Comparison of ENCODE assay signal across 9 cellular contexts in genomic region chr19:18157465-18158063, GRCh38. TPM values are rescaled to one million over a fixed set of nuclear protein-coding genes. Genes with fewer than 3 reads are reported as not detected.
DNase-seq lines count a peak whose midpoint lies in the region; ATAC-seq and TF ChIP-seq lines count a peak whose summit lies in the region.
"Had no signal": no experiment of that assay in that cellular context is flagged by ENCODE, and none has a peak within 500 bp of the region (broad histone marks: within the 10 kb centered on the region; RNA-seq: fewer than 3 reads in every experiment).

No MANE protein-coding gene starts in this region.

- peaks cover 11 to 31% of the 10 kb centered on the region in 2 donors for H3K4me1 Mint-ChIP-seq in natural killer cell

- H3K36me3 ChIP-seq in endocrine pancreas (ENCODE audit: control insufficient read depth, insufficient read depth, low read length) (no peaks in the 10 kb centered on the region), MM.1S (replicated peaks; ENCODE audit: insufficient read depth, low read length) (no peaks in the 10 kb centered on the region)

- H3K27ac ChIP-seq in MM.1S (ENCODE audit: low read length) = no peak overlapping the region
- H3K27ac ChIP-seq: SK-N-MC had no signal

- DNase-seq in G401 (ENCODE audit: low spot score) (peak; percentile 41), NCI-H510A (lab: John Stamatoyannopoulos, UW) (peak; percentile 88), pons (ENCODE audit: low spot score) (peak; percentile 80), natural killer cell (no peak), MM.1S (no peak)
- no peak for DNase-seq in activated CD4-positive, alpha-beta T cell treated with anti-CD3 and anti-CD28 coated beads for 48 hours

- peaks cover 14% of the 10 kb centered on the region; the same call in 1 of the 2 replicates for H3K79me2 ChIP-seq in MM.1S (ENCODE audit: low read length)

- H3K4me1 ChIP-seq in endocrine pancreas (ENCODE audit: control insufficient read depth, insufficient read depth, low read length) (no peaks in the 10 kb centered on the region), MM.1S (ENCODE audit: low read length) (peaks cover 4% of the 10 kb centered on the region)

- no peak overlapping the region for H2AFZ ChIP-seq in MM.1S (ENCODE audit: low read length)

- H3K4me3 Mint-ChIP-seq in natural killer cell = no peak overlapping the region

- H3K4me3 ChIP-seq in endocrine pancreas (ENCODE audit: control insufficient read depth, insufficient read depth, low read length) (no peak overlapping the region), MM.1S (ENCODE audit: low read length) (no peak overlapping the region)
- H3K4me3 ChIP-seq: SK-N-MC had no signal

- no peak for ATAC-seq in natural killer cell
- no peak for ATAC-seq in HG02623 (IDR thresholded peaks at IDR 0.05; ENCODE audit: unreplicated experiment)

- TF ChIP-seq CTCF in natural killer cell (IDR thresholded peaks at IDR 0.05) (no peak), MM.1S (IDR thresholded peaks at IDR 0.05; ENCODE audit: low read length) (no peak)

- peaks cover 8% of the 10 kb centered on the region for H3F3A ChIP-seq in MM.1S (ENCODE audit: insufficient read depth, low read length)

- intact Hi-C loops in natural killer cell (cut with micrococcal nuclease) = no loop called here

- H4K20me1 ChIP-seq in MM.1S (ENCODE audit: insufficient read depth, low read length) = no peaks in the 10 kb centered on the region

- H3K4me2 ChIP-seq in MM.1S (ENCODE audit: low read depth, low read length) = no peak overlapping the region

- peaks cover 0 to 2% of the 10 kb centered on the region in 2 donors for H3K27me3 Mint-ChIP-seq in natural killer cell (ENCODE audit: low read depth in 2 of 2)

- H3K27me3 ChIP-seq in endocrine pancreas (ENCODE audit: control insufficient read depth, insufficient read depth, low read length) = no peaks in the 10 kb centered on the region
- H3K27me3 ChIP-seq in MM.1S (replicated peaks; ENCODE audit: insufficient read depth, low read length) = no peaks in the 10 kb centered on the region

- in situ Hi-C loops in G401 (cut with HindIII; ENCODE audit: low sequenced_read_pairs) = no loop called here

- no peaks in the 10 kb centered on the region for H3K9me3 Mint-ChIP-seq in natural killer cell

- H3K27ac Mint-ChIP-seq in natural killer cell = no peak overlapping the region

- H3K36me3 Mint-ChIP-seq in natural killer cell = no peaks in the 10 kb centered on the region

- no peaks in the 10 kb centered on the region for H3K9me3 ChIP-seq in endocrine pancreas (ENCODE audit: control insufficient read depth, low read length)
- no peaks in the 10 kb centered on the region for H3K9me3 ChIP-seq in MM.1S (replicated peaks; ENCODE audit: insufficient read depth, low read length)

- H3K9ac ChIP-seq in endocrine pancreas (ENCODE audit: control insufficient read depth, insufficient read depth, low read length) = peak overlapping the region; percentile 54
- H3K9ac ChIP-seq in MM.1S (ENCODE audit: low read length) = no peak overlapping the region

- no peaks in the 10 kb centered on the region for H3K9me2 ChIP-seq in MM.1S (replicated peaks; ENCODE audit: insufficient read depth, low read length)

RNA-seq across cellular contexts. Expression of gene PIK3R2, which starts 4.6 kb away (rescaled TPM):
- 7.9 and 31.5 TPM in 2 replicates for total RNA-seq in G401 (2014; rRNA removed; shearing (Covaris generic))
- total RNA-seq in natural killer cell = 10 to 100 TPM; 12.3 to 26.4 (median 16.0) TPM

RNA-seq across cellular contexts. Expression of gene IFI30, which starts 16.0 kb away (rescaled TPM):
- total RNA-seq in G401 (2014; rRNA removed; shearing (Covaris generic)) = 77.6 and 103 TPM in 2 replicates
- 100 to 1,000 TPM in 1 of 3 donors, 10 to 100 TPM in 2; 38.2 to 109 (median 89.5) TPM for total RNA-seq in natural killer cell

RNA-seq across cellular contexts. Expression of gene MPV17L2, which starts 35.5 kb away (rescaled TPM):
- 30.4 and 67.0 TPM in 2 replicates for total RNA-seq in G401 (2014; rRNA removed; shearing (Covaris generic))
- total RNA-seq in natural killer cell = 1 to 10 TPM; 4.1 to 5.6 (median 4.5) TPM

RNA-seq across cellular contexts. Expression of gene RAB3A, which starts 46.3 kb away (rescaled TPM):
- total RNA-seq in G401 (2014; rRNA removed; shearing (Covaris generic)) = 0.14 and 2.0 TPM in 2 replicates
- 1 to 10 TPM; 5.2 to 7.8 (median 7.6) TPM for total RNA-seq in natural killer cell

RNA-seq across cellular contexts. Expression of gene MAST3, which starts 60.0 kb away (rescaled TPM):
- total RNA-seq in G401 (2014; rRNA removed; shearing (Covaris generic)) = 1.2 and 2.6 TPM in 2 replicates
- total RNA-seq in natural killer cell = 100 to 1,000 TPM in 2 of 3 donors, 10 to 100 TPM in 1; 84.5 to 101 (median 101) TPM

Comparison
In these comparisons a context has a peak if more than half of its experiments do, and no peak if none do; other contexts are left out.
1. DNase-seq: peak in G401 (single experiment), NCI-H510A (single experiment) and pons (single experiment); none in natural killer cell (single experiment), activated CD4-positive, alpha-beta T cell treated with anti-CD3 and anti-CD28 coated beads for 48 hours (single experiment) and MM.1S (single experiment).